ENCODE assay signal across 1 cellular context in genomic region chr15:88804257-88804656, GRCh38.
TF ChIP-seq lines count a peak whose summit lies in the region.

No MANE protein-coding gene starts in this region.

TF ChIP-seq in SK-N-SH, 30 proteins besides CTCF, POLR2A, EP300 and RAD21 (continued from another document):
- 0 out of 2 replicates have a peak, but pooled peaks have one; percentile 10 for TF ChIP-seq REST (IDR thresholded peaks at IDR 0.05; ENCODE audit: low read depth, low read length)
